ENCODE assay signal across 8 cellular contexts in the genomic region with DNA sequence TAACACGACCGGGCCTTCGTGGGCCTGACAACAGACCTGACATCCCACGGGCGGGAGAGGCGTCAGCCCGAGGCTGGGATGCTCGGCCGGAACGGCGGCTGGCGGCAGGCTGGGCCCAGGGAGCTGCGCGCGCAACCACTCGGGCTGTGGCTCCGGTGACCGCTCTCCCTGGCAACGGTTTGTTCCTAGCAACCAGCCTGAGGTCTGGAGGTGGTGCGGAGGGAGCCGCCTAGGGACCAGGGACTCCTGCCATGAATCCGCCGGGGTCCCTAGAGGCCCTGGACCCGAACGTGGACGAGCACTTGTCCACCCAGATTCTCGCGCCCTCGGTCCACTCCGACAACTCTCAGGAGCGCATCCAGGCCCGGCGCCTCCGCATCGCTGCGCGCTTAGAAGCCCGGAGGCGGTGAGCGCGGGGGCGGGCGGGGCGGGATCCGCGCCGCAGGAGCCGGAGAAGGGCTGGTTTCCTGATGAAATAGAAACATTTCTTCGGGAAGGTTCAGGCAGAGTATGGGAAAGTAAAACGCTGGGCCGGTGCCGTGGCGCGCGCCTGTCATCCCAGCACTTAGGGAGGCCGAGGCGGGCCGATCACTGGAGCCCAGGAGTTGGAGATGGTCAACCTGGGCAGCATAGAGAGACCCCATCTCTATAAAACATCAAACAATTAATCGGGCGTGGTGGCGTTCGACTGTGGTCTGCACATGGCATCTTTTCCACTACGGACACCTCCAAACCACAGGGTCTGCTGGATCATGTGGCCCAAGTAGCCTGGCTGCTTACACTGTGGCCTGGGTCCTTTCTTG. TPM values are rescaled to one million over a fixed set of nuclear protein-coding genes. Genes with fewer than 3 reads are reported as not detected.
DNase-seq lines count a peak whose midpoint lies in the region; ATAC-seq and TF ChIP-seq lines count a peak whose summit lies in the region.

A gene (plus strand): TSS at position 182 of the 803 bp plus-strand sequence. CDS start 70 bp downstream, at position 252.

- peak within 1 kb of the TSS; percentile 63 for H3K4me3 ChIP-seq in HEK293 (ENCODE audit: low read depth, low read length)
- peak within 1 kb of the TSS; percentile 21 for H3K4me3 ChIP-seq in RWPE2 (ENCODE audit: severe bottlenecking)

- H3K4me1 ChIP-seq in HEK293 (ENCODE audit: control insufficient read depth, insufficient read depth, low read length): no peaks in the 10 kb centered on the region; the same call in 1 of the 2 replicates
- H3K4me1 ChIP-seq in RWPE2 (ENCODE audit: insufficient read depth, poor library complexity, severe bottlenecking): no peaks in the 10 kb centered on the region

- CTCF ChIA-PET in HEK293 (lab: Yijun Ruan, JAX): interaction anchor here (0.6 to 1.1 kb wide), 3 partner anchors 59 to 101 kb away, joined by 3 to 6 read pairs (median 3); no protein-coding TSS in a partner anchor

- ATAC-seq in RWPE2 (ENCODE audit: low read depth) (peak; percentile 80), GM18907 (IDR thresholded peaks at IDR 0.05; ENCODE audit: unreplicated experiment) (no peak), HG03521 (IDR thresholded peaks at IDR 0.05; ENCODE audit: unreplicated experiment) (no peak)

- H3K36me3 ChIP-seq in HEK293 (ENCODE audit: control insufficient read depth in 2 of 2, insufficient read depth in 1 of 2, low read length in 2 of 2): no peaks in the 10 kb centered on the region; a peak in 1 of 3 replicates
- no peaks in the 10 kb centered on the region for H3K36me3 ChIP-seq in RWPE2 (ENCODE audit: low read depth)

- H3K9me3 ChIP-seq in HEK293 (ENCODE audit: control insufficient read depth, insufficient read depth, low read depth, low read length) (no peaks in the 10 kb centered on the region), RWPE2 (ENCODE audit: severe bottlenecking) (no peaks in the 10 kb centered on the region)

- no peaks in the 10 kb centered on the region for H3K27me3 ChIP-seq in RWPE2 (ENCODE audit: insufficient read depth, poor library complexity, severe bottlenecking)

- no peak within 1 kb of the TSS for H3K27ac ChIP-seq in HEK293 (ENCODE audit: extremely low read depth, low read depth, low read length)
- no peak within 1 kb of the TSS for H3K27ac ChIP-seq in RWPE2 (ENCODE audit: poor library complexity, severe bottlenecking)
- H3K27ac ChIP-seq in epithelial cell of prostate: peak within 1 kb of the TSS; percentile 74
- peak within 1 kb of the TSS; percentile 64 for H3K27ac ChIP-seq in temporal lobe (ENCODE audit: low read depth, low read length)

- POLR2A ChIA-PET in HEK293 (lab: Yijun Ruan, JAX): interaction anchor here (0.6 to 0.7 kb wide), 2 partner anchors 13 to 56 kb away, joined by 3 to 5 read pairs; a partner anchor contains a TSS

- peak; percentile 100 for DNase-seq in AG20443 (ENCODE audit: low spot score)
- peak; percentile 74 for DNase-seq in RWPE2 (ENCODE audit: low spot score)
- DNase-seq in epithelial cell of prostate (ENCODE audit: low read depth, low spot score): no peak
- peak; percentile 73 to 79 for DNase-seq in lung microvascular endothelial cell (ENCODE audit: low read depth in 2 of 2)

- TF ChIP-seq CTCF in HEK293 (tag by site-specific recombination; IDR thresholded peaks at IDR 0.05) (no peak), RWPE2 (IDR thresholded peaks at IDR 0.05; ENCODE audit: poor library complexity, severe bottlenecking) (no peak)

TF ChIP-seq in HEK293, 187 proteins besides CTCF, POLR2A, EP300 and RAD21 (continues in another document):
- TF ChIP-seq HOXA7 (CRISPR knock-in tag; IDR thresholded peaks at IDR 0.05; ENCODE audit: borderline replicate concordance) (no peak), ZNF548 (tag by site-specific recombination; IDR thresholded peaks at IDR 0.05) (no peak), YY1 (tag by site-specific recombination; IDR thresholded peaks at IDR 0.05) (no peak), ZNF777 (tag by site-specific recombination; IDR thresholded peaks at IDR 0.05; ENCODE audit: borderline replicate concordance) (no peak), ZNF555 (tag by site-specific recombination; conservative IDR thresholded peaks at IDR 0.05) (no peak), ZNF791 (tag by site-specific recombination; IDR thresholded peaks at IDR 0.05) (no peak), ZNF473 (tag by site-specific recombination; IDR thresholded peaks at IDR 0.05) (no peak), ZNF302 (tag by site-specific recombination; IDR thresholded peaks at IDR 0.05; ENCODE audit: low read depth) (no peak), ZBTB48 (tag by site-specific recombination; IDR thresholded peaks at IDR 0.05) (peak; percentile 97), ZSCAN23 (tag by site-specific recombination; IDR thresholded peaks at IDR 0.05) (no peak)
- TF ChIP-seq, protein P1, sequence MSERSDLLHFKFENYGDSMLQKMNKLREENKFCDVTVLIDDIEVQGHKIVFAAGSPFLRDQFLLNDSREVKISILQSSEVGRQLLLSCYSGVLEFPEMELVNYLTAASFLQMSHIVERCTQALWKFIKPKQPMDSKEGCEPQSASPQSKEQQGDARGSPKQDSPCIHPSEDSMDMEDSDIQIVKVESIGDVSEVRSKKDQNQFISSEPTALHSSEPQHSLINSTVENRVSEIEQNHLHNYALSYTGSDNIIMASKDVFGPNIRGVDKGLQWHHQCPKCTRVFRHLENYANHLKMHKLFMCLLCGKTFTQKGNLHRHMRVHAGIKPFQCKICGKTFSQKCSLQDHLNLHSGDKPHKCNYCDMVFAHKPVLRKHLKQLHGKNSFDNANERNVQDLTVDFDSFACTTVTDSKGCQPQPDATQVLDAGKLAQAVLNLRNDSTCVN (tag by site-specific recombination; optimal IDR thresholded peaks at IDR 0.05): peak; percentile 51
- TF ChIP-seq, protein P2, sequence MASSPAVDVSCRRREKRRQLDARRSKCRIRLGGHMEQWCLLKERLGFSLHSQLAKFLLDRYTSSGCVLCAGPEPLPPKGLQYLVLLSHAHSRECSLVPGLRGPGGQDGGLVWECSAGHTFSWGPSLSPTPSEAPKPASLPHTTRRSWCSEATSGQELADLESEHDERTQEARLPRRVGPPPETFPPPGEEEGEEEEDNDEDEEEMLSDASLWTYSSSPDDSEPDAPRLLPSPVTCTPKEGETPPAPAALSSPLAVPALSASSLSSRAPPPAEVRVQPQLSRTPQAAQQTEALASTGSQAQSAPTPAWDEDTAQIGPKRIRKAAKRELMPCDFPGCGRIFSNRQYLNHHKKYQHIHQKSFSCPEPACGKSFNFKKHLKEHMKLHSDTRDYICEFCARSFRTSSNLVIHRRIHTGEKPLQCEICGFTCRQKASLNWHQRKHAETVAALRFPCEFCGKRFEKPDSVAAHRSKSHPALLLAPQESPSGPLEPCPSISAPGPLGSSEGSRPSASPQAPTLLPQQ (tag by site-specific recombination; IDR thresholded peaks at IDR 0.05): peak; percentile 60; the same call in 1 of the 2 replicates
- TF ChIP-seq, protein P3, sequence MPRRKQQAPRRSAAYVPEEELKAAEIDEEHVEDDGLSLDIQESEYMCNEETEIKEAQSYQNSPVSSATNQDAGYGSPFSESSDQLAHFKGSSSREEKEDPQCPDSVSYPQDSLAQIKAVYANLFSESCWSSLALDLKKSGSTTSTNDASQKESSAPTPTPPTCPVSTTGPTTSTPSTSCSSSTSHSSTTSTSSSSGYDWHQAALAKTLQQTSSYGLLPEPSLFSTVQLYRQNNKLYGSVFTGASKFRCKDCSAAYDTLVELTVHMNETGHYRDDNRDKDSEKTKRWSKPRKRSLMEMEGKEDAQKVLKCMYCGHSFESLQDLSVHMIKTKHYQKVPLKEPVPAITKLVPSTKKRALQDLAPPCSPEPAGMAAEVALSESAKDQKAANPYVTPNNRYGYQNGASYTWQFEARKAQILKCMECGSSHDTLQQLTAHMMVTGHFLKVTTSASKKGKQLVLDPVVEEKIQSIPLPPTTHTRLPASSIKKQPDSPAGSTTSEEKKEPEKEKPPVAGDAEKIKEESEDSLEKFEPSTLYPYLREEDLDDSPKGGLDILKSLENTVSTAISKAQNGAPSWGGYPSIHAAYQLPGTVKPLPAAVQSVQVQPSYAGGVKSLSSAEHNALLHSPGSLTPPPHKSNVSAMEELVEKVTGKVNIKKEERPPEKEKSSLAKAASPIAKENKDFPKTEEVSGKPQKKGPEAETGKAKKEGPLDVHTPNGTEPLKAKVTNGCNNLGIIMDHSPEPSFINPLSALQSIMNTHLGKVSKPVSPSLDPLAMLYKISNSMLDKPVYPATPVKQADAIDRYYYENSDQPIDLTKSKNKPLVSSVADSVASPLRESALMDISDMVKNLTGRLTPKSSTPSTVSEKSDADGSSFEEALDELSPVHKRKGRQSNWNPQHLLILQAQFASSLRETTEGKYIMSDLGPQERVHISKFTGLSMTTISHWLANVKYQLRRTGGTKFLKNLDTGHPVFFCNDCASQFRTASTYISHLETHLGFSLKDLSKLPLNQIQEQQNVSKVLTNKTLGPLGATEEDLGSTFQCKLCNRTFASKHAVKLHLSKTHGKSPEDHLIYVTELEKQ (tag by site-specific recombination; IDR thresholded peaks at IDR 0.05; ENCODE audit: borderline replicate concordance): no peak
- TF ChIP-seq, protein P4, sequence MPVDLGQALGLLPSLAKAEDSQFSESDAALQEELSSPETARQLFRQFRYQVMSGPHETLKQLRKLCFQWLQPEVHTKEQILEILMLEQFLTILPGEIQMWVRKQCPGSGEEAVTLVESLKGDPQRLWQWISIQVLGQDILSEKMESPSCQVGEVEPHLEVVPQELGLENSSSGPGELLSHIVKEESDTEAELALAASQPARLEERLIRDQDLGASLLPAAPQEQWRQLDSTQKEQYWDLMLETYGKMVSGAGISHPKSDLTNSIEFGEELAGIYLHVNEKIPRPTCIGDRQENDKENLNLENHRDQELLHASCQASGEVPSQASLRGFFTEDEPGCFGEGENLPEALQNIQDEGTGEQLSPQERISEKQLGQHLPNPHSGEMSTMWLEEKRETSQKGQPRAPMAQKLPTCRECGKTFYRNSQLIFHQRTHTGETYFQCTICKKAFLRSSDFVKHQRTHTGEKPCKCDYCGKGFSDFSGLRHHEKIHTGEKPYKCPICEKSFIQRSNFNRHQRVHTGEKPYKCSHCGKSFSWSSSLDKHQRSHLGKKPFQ (tag by site-specific recombination; IDR thresholded peaks at IDR 0.05): no peak
- TF ChIP-seq, protein P5, sequence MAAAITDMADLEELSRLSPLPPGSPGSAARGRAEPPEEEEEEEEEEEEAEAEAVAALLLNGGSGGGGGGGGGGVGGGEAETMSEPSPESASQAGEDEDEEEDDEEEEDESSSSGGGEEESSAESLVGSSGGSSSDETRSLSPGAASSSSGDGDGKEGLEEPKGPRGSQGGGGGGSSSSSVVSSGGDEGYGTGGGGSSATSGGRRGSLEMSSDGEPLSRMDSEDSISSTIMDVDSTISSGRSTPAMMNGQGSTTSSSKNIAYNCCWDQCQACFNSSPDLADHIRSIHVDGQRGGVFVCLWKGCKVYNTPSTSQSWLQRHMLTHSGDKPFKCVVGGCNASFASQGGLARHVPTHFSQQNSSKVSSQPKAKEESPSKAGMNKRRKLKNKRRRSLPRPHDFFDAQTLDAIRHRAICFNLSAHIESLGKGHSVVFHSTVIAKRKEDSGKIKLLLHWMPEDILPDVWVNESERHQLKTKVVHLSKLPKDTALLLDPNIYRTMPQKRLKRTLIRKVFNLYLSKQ (tag by site-specific recombination; IDR thresholded peaks at IDR 0.05; ENCODE audit: borderline replicate concordance): no peak

RNA-seq across cellular contexts. Expression of the gene that starts here (rescaled TPM):
- total RNA-seq in lung microvascular endothelial cell (under 0.01 TPM in 1 of 2 replicates, not detected in the other), temporal lobe (3.0 TPM)

Comparison
In these comparisons a context has a peak if more than half of its experiments do, and no peak if none do; other contexts are left out.
1. Peak in DNase-seq in lung microvascular endothelial cell; RNA of the gene not detected or under 1 TPM.
2. H3K27ac ChIP-seq: peak in epithelial cell of prostate (single experiment) and temporal lobe (single experiment); none in HEK293 (single experiment) and RWPE2 (single experiment).